ENCODE assay signal across 21 cellular contexts in the genomic region with DNA sequence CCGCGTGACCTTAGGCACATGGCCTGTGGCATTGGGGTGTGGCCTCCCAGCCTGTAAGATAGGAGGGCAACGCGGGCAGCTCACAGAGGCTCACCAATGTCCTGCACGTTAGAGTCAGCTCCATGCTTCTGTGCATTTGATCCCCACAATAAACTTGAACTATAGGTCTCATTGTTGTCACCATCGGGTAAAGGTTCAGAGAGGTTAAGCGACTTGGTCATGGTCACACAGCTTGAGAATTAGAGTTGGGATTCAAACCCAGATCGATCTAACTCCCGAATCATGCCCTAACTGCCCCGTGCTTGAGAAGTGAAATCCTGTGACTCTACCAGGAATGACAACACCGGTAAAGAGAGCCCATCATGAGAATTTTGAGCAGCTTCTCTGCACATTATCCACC.
"Had no signal": no experiment of that assay in that cellular context is flagged by ENCODE, and none has a peak within 500 bp of the region (broad histone marks: within the 10 kb centered on the region; RNA-seq: fewer than 3 reads in every experiment).

No MANE protein-coding gene starts in this region.

- H2AFZ ChIP-seq: hepatocyte, neural progenitor cell had no signal

- H3K9me3 ChIP-seq: left ventricle myocardium inferior, right atrium auricular region, suprapubic skin, thoracic aorta, tibial artery, upper lobe of right lung had no signal

- H3K9ac ChIP-seq: neural progenitor cell had no signal

- FAIRE-seq: urothelium cell line had no signal

- ATAC-seq: natural killer cell, sciatic nerve, upper lobe of right lung had no signal

- H3K4me1 ChIP-seq: right atrium auricular region, suprapubic skin, tibial artery, upper lobe of right lung had no signal

- H3K79me2 ChIP-seq: hepatocyte had no signal

- H3K4me2 ChIP-seq: hepatocyte, neural progenitor cell had no signal

- H3K27me3 ChIP-seq: neural progenitor cell, ovary, right atrium auricular region had no signal

- DNase-seq: islet precursor cell; left ventricle myocardium inferior; mesendoderm; naive B cell; natural killer cell; nephron progenitor cell; ovary; stimulated activated CD4-positive, alpha-beta T cell treated with anti-CD3 and anti-CD28 coated beads, Interleukin-12 subunit alpha, Interleukin-12 subunit beta, amount 100 ng/mL, for 4 hours; stimulated activated CD4-positive, alpha-beta T cell treated with anti-CD3 and anti-CD28 coated beads, Interleukin-4, amount 100 ng/mL, for 24 hours; stimulated activated naive CD4-positive, alpha-beta T cell; tibial artery; upper lobe of right lung had no signal

- H3K27ac ChIP-seq: hepatocyte, left ventricle myocardium inferior, neural progenitor cell, ovary, right atrium auricular region, skin epidermis, suprapubic skin, thoracic aorta, tibial artery, upper lobe of right lung had no signal

- H3K36me3 ChIP-seq: left ventricle myocardium inferior, neural progenitor cell, ovary, right atrium auricular region, suprapubic skin, thoracic aorta, tibial artery, upper lobe of right lung had no signal

- H3K4me3 ChIP-seq: hepatocyte, left ventricle myocardium inferior, lung, neural progenitor cell, ovary, right atrium auricular region, skin epidermis, suprapubic skin, thoracic aorta, tibial artery, upper lobe of right lung had no signal
